Comparison of ENCODE assay signal across 11 cellular contexts in genomic region chr5:89232139-89232603, GRCh38.
DNase-seq lines count a peak whose midpoint lies in the region; ATAC-seq and TF ChIP-seq lines count a peak whose summit lies in the region.
"Had no signal": no experiment of that assay in that cellular context is flagged by ENCODE, and none has a peak within 500 bp of the region (broad histone marks: within the 10 kb centered on the region; RNA-seq: fewer than 3 reads in every experiment).

No MANE protein-coding gene starts in this region.

- H3K36me3 ChIP-seq in MM.1S (replicated peaks; ENCODE audit: insufficient read depth, low read length): no peaks in the 10 kb centered on the region
- H3K36me3 ChIP-seq in brain microvascular endothelial cell (replicated peaks): no peaks in the 10 kb centered on the region
- H3K36me3 ChIP-seq in lower lobe of right lung: no peaks in the 10 kb centered on the region

- ATAC-seq in GM18502 (IDR thresholded peaks at IDR 0.05; ENCODE audit: poor library complexity, unreplicated experiment) (peak; percentile 97), GM19468 (IDR thresholded peaks at IDR 0.05; ENCODE audit: extremely low read depth, unreplicated experiment) (peak; percentile 95), HG02943 (IDR thresholded peaks at IDR 0.05; ENCODE audit: low read depth, unreplicated experiment) (peak; percentile 97), lower lobe of right lung (no peak)

- no peak overlapping the region; the same call in 1 of the 2 replicates for H2AFZ ChIP-seq in MM.1S (ENCODE audit: low read length)

- H4K20me1 ChIP-seq in MM.1S (ENCODE audit: insufficient read depth, low read length): no peaks in the 10 kb centered on the region

- no peaks in the 10 kb centered on the region for H3K9me2 ChIP-seq in MM.1S (replicated peaks; ENCODE audit: insufficient read depth, low read length)

- H3K36me3 Mint-ChIP-seq in activated T-helper 2 cell treated with anti-CD3 and anti-CD28 coated beads, Interferon-gamma antibody, Interleukin-2, Interleukin-4, amounts not matched to agents 10 μg/mL and 5 μg/mL and 100 μg/mL, durations not matched to agents 14 hours and 24 hours and 36 hours (ENCODE audit: low read depth): no peaks in the 10 kb centered on the region
- H3K36me3 Mint-ChIP-seq: activated naive CD4-positive, alpha-beta T cell treated with anti-CD3 and anti-CD28 coated beads, Interleukin-2, amount 10 ng/mL, durations not matched to agents 7 days and 5 days had no signal

- no peaks in the 10 kb centered on the region for H3K79me2 ChIP-seq in MM.1S (ENCODE audit: low read length)

- H3F3A ChIP-seq in MM.1S (ENCODE audit: insufficient read depth, low read length): peaks cover 12% of the 10 kb centered on the region

- no peaks in the 10 kb centered on the region for H3K27me3 Mint-ChIP-seq in activated T-helper 2 cell treated with anti-CD3 and anti-CD28 coated beads, Interferon-gamma antibody, Interleukin-2, Interleukin-4, amounts not matched to agents 10 μg/mL and 5 μg/mL and 100 μg/mL, durations not matched to agents 14 hours and 24 hours and 36 hours (ENCODE audit: low read depth)
- H3K27me3 Mint-ChIP-seq: activated naive CD4-positive, alpha-beta T cell treated with anti-CD3 and anti-CD28 coated beads, Interleukin-2, amount 10 ng/mL, durations not matched to agents 7 days and 5 days had no signal

- no peak overlapping the region for H3K27ac Mint-ChIP-seq in activated T-helper 2 cell treated with anti-CD3 and anti-CD28 coated beads, Interferon-gamma antibody, Interleukin-2, Interleukin-4, amounts not matched to agents 10 μg/mL and 5 μg/mL and 100 μg/mL, durations not matched to agents 14 hours and 24 hours and 36 hours
- H3K27ac Mint-ChIP-seq: activated naive CD4-positive, alpha-beta T cell treated with anti-CD3 and anti-CD28 coated beads, Interleukin-2, amount 10 ng/mL, durations not matched to agents 7 days and 5 days had no signal

- H3K9me3 ChIP-seq in MM.1S (replicated peaks; ENCODE audit: insufficient read depth, low read length) (no peaks in the 10 kb centered on the region), lower lobe of right lung (no peaks in the 10 kb centered on the region)

- TF ChIP-seq CTCF in MM.1S (IDR thresholded peaks at IDR 0.05; ENCODE audit: low read length) (no peak), brain microvascular endothelial cell (IDR thresholded peaks at IDR 0.05; ENCODE audit: low read depth, low read length, missing control alignments) (no peak), lower lobe of right lung (IDR thresholded peaks at IDR 0.05) (no peak)

- H3K4me3 Mint-ChIP-seq in activated T-helper 2 cell treated with anti-CD3 and anti-CD28 coated beads, Interferon-gamma antibody, Interleukin-2, Interleukin-4, amounts not matched to agents 10 μg/mL and 5 μg/mL and 100 μg/mL, durations not matched to agents 14 hours and 24 hours and 36 hours (ENCODE audit: low read depth): no peak overlapping the region
- H3K4me3 Mint-ChIP-seq: activated naive CD4-positive, alpha-beta T cell treated with anti-CD3 and anti-CD28 coated beads, Interleukin-2, amount 10 ng/mL, durations not matched to agents 7 days and 5 days had no signal

- H3K27ac ChIP-seq in MM.1S (ENCODE audit: low read length): peak overlapping the region; percentile 71
- H3K27ac ChIP-seq in brain microvascular endothelial cell: no peak overlapping the region
- no peak overlapping the region for H3K27ac ChIP-seq in lower lobe of right lung
- H3K27ac ChIP-seq: C4-2B had no signal

- H3K9me3 Mint-ChIP-seq in activated T-helper 2 cell treated with anti-CD3 and anti-CD28 coated beads, Interferon-gamma antibody, Interleukin-2, Interleukin-4, amounts not matched to agents 10 μg/mL and 5 μg/mL and 100 μg/mL, durations not matched to agents 14 hours and 24 hours and 36 hours: peaks cover 4% of the 10 kb centered on the region
- H3K9me3 Mint-ChIP-seq: activated naive CD4-positive, alpha-beta T cell treated with anti-CD3 and anti-CD28 coated beads, Interleukin-2, amount 10 ng/mL, durations not matched to agents 7 days and 5 days had no signal

- intact Hi-C loops in lower lobe of right lung (cut with DNase I): no loop called here
- intact Hi-C loops in activated T-helper 2 cell treated with anti-CD3 and anti-CD28 coated beads, Interferon-gamma antibody, Interleukin-2, Interleukin-4, amounts not matched to agents 10 μg/mL and 5 μg/mL and 100 μg/mL, durations not matched to agents 14 hours and 24 hours and 36 hours (cut with micrococcal nuclease): no loop called here

- H3K4me1 ChIP-seq in MM.1S (ENCODE audit: low read length): peaks cover 22% of the 10 kb centered on the region
- H3K4me1 ChIP-seq in lower lobe of right lung: no peaks in the 10 kb centered on the region

- H3K27me3 ChIP-seq in MM.1S (replicated peaks; ENCODE audit: insufficient read depth, low read length) (no peaks in the 10 kb centered on the region), brain microvascular endothelial cell (replicated peaks) (no peaks in the 10 kb centered on the region), lower lobe of right lung (ENCODE audit: low read depth) (no peaks in the 10 kb centered on the region)

- peak overlapping the region; percentile 48; the same call in 1 of the 2 replicates for H3K9ac ChIP-seq in MM.1S (ENCODE audit: low read length)

- peak; percentile 67 for DNase-seq in MM.1S
- no peak for DNase-seq in brain microvascular endothelial cell
- no peak for DNase-seq in lower lobe of right lung
- DNase-seq in activated T-helper 2 cell treated with anti-CD3 and anti-CD28 coated beads, Interferon-gamma antibody, Interleukin-2, Interleukin-4, amounts not matched to agents 10 μg/mL and 5 μg/mL and 100 μg/mL, durations not matched to agents 14 hours and 24 hours and 36 hours (ENCODE audit: low spot score): no peak
- no peak for DNase-seq in NCI-H446 (lab: John Stamatoyannopoulos, UW)
- DNase-seq: activated naive CD4-positive, alpha-beta T cell treated with anti-CD3 and anti-CD28 coated beads, Interleukin-2, amount 10 ng/mL, durations not matched to agents 7 days and 5 days; NCI-H1694 treated with DMSO at 0.1 percent for 48 hours had no signal

- H3K4me2 ChIP-seq in MM.1S (ENCODE audit: low read depth, low read length): peak overlapping the region; percentile 71

- in situ Hi-C loops in brain microvascular endothelial cell (cut with HindIII; ENCODE audit: low pct_ligation_motif_present, low sequenced_read_pairs): no loop called here

- H3K4me3 ChIP-seq in MM.1S (ENCODE audit: low read length) (peak overlapping the region; percentile 10; the same call in 1 of the 2 replicates), brain microvascular endothelial cell (ENCODE audit: low read depth, low read length) (no peak overlapping the region), lower lobe of right lung (no peak overlapping the region)

- peaks cover 7% of the 10 kb centered on the region for H3K4me1 Mint-ChIP-seq in activated T-helper 2 cell treated with anti-CD3 and anti-CD28 coated beads, Interferon-gamma antibody, Interleukin-2, Interleukin-4, amounts not matched to agents 10 μg/mL and 5 μg/mL and 100 μg/mL, durations not matched to agents 14 hours and 24 hours and 36 hours (ENCODE audit: low read depth)
- H3K4me1 Mint-ChIP-seq: activated naive CD4-positive, alpha-beta T cell treated with anti-CD3 and anti-CD28 coated beads, Interleukin-2, amount 10 ng/mL, durations not matched to agents 7 days and 5 days had no signal

Comparison
In these comparisons a context has a peak if more than half of its experiments do, and no peak if none do; other contexts are left out.
1. ATAC-seq: peak in GM18502 (single experiment), GM19468 (single experiment) and HG02943 (single experiment); none in lower lobe of right lung (0 of 2).